Comparison of ENCODE assay signal across 15 cellular contexts in the genomic region with DNA sequence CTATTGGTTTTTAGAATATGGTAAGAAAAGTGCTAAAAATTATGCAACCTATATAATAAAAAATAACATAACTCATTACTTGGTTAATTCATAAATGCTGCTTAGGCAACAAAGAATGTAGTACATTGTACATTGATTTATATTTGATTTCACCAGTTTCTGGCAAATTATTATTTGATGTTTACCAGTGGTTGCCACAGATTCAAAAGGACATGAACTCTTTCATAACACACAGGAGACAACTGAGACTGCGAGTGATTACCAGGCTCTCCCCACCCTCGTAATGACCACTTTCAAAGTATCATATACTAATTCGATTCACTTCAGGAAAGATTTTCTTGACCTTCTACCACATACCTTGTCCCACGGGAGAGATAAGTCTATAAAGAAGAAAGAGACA.
A peak's percentile ranks its signal among the peaks of the same experiment; 100 is the strongest.
DNase-seq lines count a peak whose midpoint lies in the region; ATAC-seq and TF ChIP-seq lines count a peak whose summit lies in the region.
"Had no signal": no experiment of that assay in that cellular context is flagged by ENCODE, and none has a peak within 500 bp of the region (broad histone marks: within the 10 kb centered on the region; RNA-seq: fewer than 3 reads in every experiment).

No MANE protein-coding gene starts in this region.

- H3K27me3 Mint-ChIP-seq in stimulated activated naive CD8-positive, alpha-beta T cell treated with anti-CD3 and anti-CD28 coated beads, Interleukin-15, Interleukin-2, amounts not matched to agents 100 ng/mL and 50 ng/mL, for 24 hours: no peaks in the 10 kb centered on the region
- no peaks in the 10 kb centered on the region for H3K27me3 Mint-ChIP-seq in activated CD4-positive, alpha-beta T cell treated with anti-CD3 and anti-CD28 coated beads, Interleukin-2, amount 10 ng/mL, durations not matched to agents 24 days and 14 days
- H3K27me3 Mint-ChIP-seq: CD4-positive, CD25-positive, alpha-beta regulatory T cell had no signal

- H3K4me3 Mint-ChIP-seq in stimulated activated naive CD8-positive, alpha-beta T cell treated with anti-CD3 and anti-CD28 coated beads, Interleukin-15, Interleukin-2, amounts not matched to agents 100 ng/mL and 50 ng/mL, for 24 hours: no peak overlapping the region
- H3K4me3 Mint-ChIP-seq in activated CD4-positive, alpha-beta T cell treated with anti-CD3 and anti-CD28 coated beads, Interleukin-2, amount 10 ng/mL, durations not matched to agents 24 days and 14 days: no peak overlapping the region
- H3K4me3 Mint-ChIP-seq: CD4-positive, CD25-positive, alpha-beta regulatory T cell; GM23338 had no signal

- peak overlapping the region in 1 of 3 donors; percentile 12 for H3K4me3 ChIP-seq in right lobe of liver
- no peak overlapping the region for H3K4me3 ChIP-seq in A673 (ENCODE audit: low read depth, low read length, poor library complexity, severe bottlenecking)
- H3K4me3 ChIP-seq: BLaER1 treated with 17β-estradiol and CSF1 and Interleukin-3, amounts not matched to agents 10 nM and 100 nM; GM23338 had no signal

- intact Hi-C loops in right lobe of liver (cut with DNase I) (no loop called here), sciatic nerve (cut with DNase I) (no loop called here), A673 (cut with micrococcal nuclease; ENCODE audit: unreplicated experiment) (no loop called here)
- intact Hi-C loops in activated CD4-positive, alpha-beta T cell treated with anti-CD3 and anti-CD28 coated beads, Interleukin-2, amount 10 ng/mL, durations not matched to agents 24 days and 14 days (cut with micrococcal nuclease): no loop called here

- peak overlapping the region; percentile 3 for H3K27ac Mint-ChIP-seq in stimulated activated naive CD8-positive, alpha-beta T cell treated with anti-CD3 and anti-CD28 coated beads, Interleukin-15, Interleukin-2, amounts not matched to agents 100 ng/mL and 50 ng/mL, for 24 hours
- H3K27ac Mint-ChIP-seq in activated CD4-positive, alpha-beta T cell treated with anti-CD3 and anti-CD28 coated beads, Interleukin-2, amount 10 ng/mL, durations not matched to agents 24 days and 14 days: no peak overlapping the region
- H3K27ac Mint-ChIP-seq: GM23338 had no signal

- H3K36me3 ChIP-seq in right lobe of liver (no peaks in the 10 kb centered on the region), A673 (ENCODE audit: insufficient read depth, low read length, poor library complexity, severe bottlenecking) (no peaks in the 10 kb centered on the region)
- H3K36me3 ChIP-seq: BLaER1 treated with 17β-estradiol and CSF1 and Interleukin-3, amounts not matched to agents 10 nM and 100 nM had no signal

- WGBS in right lobe of liver (ENCODE audit: insufficient coverage, low coverage, low lambda C conversion rate, missing lambda C conversion rate): 37% methylated on average over 4 of the region's 4 CpGs

- H3K4me1 ChIP-seq in right lobe of liver (peaks cover 0 to 26% (median 12%) of the 10 kb centered on the region in 4 donors), A673 (ENCODE audit: insufficient read depth, low read length, poor library complexity, severe bottlenecking) (no peaks in the 10 kb centered on the region)

- H3K27me3 ChIP-seq in right lobe of liver (no peaks in the 10 kb centered on the region), A673 (replicated peaks; ENCODE audit: insufficient read depth, low read depth, low read length, poor library complexity) (no peaks in the 10 kb centered on the region)
- H3K27me3 ChIP-seq: BLaER1 treated with 17β-estradiol and CSF1 and Interleukin-3, amounts not matched to agents 10 nM and 100 nM had no signal

- H3K9me3 ChIP-seq in right lobe of liver: no peaks in the 10 kb centered on the region
- H3K9me3 ChIP-seq in A673 (ENCODE audit: low read depth, low read length, poor library complexity, severe bottlenecking): no peaks in the 10 kb centered on the region
- H3K9me3 ChIP-seq: BLaER1 treated with 17β-estradiol and CSF1 and Interleukin-3, amounts not matched to agents 10 nM and 100 nM had no signal

- peak overlapping the region in 2 of 3 donors; percentile 67 to 87 for H3K27ac ChIP-seq in right lobe of liver
- no peak overlapping the region for H3K27ac ChIP-seq in A673 (ENCODE audit: low read depth, low read length, poor library complexity, severe bottlenecking)
- H3K27ac ChIP-seq: BLaER1 treated with 17β-estradiol and CSF1 and Interleukin-3, amounts not matched to agents 10 nM and 100 nM had no signal

- no peaks in the 10 kb centered on the region for H3K9me3 Mint-ChIP-seq in stimulated activated naive CD8-positive, alpha-beta T cell treated with anti-CD3 and anti-CD28 coated beads, Interleukin-15, Interleukin-2, amounts not matched to agents 100 ng/mL and 50 ng/mL, for 24 hours
- H3K9me3 Mint-ChIP-seq in activated CD4-positive, alpha-beta T cell treated with anti-CD3 and anti-CD28 coated beads, Interleukin-2, amount 10 ng/mL, durations not matched to agents 24 days and 14 days: no peaks in the 10 kb centered on the region
- H3K9me3 Mint-ChIP-seq: GM23338 had no signal

- TF ChIP-seq CTCF in right lobe of liver (IDR thresholded peaks at IDR 0.05) (no peak), A673 (conservative IDR thresholded peaks at IDR 0.05; ENCODE audit: low read depth, low read length) (no peak)

- peaks cover 16% of the 10 kb centered on the region for H3K4me1 Mint-ChIP-seq in stimulated activated naive CD8-positive, alpha-beta T cell treated with anti-CD3 and anti-CD28 coated beads, Interleukin-15, Interleukin-2, amounts not matched to agents 100 ng/mL and 50 ng/mL, for 24 hours (ENCODE audit: low read depth)
- no peaks in the 10 kb centered on the region for H3K4me1 Mint-ChIP-seq in activated CD4-positive, alpha-beta T cell treated with anti-CD3 and anti-CD28 coated beads, Interleukin-2, amount 10 ng/mL, durations not matched to agents 24 days and 14 days
- H3K4me1 Mint-ChIP-seq: GM23338 had no signal

- POLR2A ChIA-PET in A673 (lab: Charles Lee; ENCODE audit: low non-redundant PET): no interaction called here

- TF ChIP-seq POLR2A in right lobe of liver (IDR thresholded peaks at IDR 0.05): no peak
- no peak for TF ChIP-seq POLR2A in GM18505 (IDR thresholded peaks at IDR 0.05; ENCODE audit: borderline replicate concordance, extremely low read depth, insufficient read depth, insufficient read length)

- H3K36me3 Mint-ChIP-seq in stimulated activated naive CD8-positive, alpha-beta T cell treated with anti-CD3 and anti-CD28 coated beads, Interleukin-15, Interleukin-2, amounts not matched to agents 100 ng/mL and 50 ng/mL, for 24 hours (ENCODE audit: low read depth): no peaks in the 10 kb centered on the region
- H3K36me3 Mint-ChIP-seq in activated CD4-positive, alpha-beta T cell treated with anti-CD3 and anti-CD28 coated beads, Interleukin-2, amount 10 ng/mL, durations not matched to agents 24 days and 14 days (ENCODE audit: low read depth): no peaks in the 10 kb centered on the region
- H3K36me3 Mint-ChIP-seq: CD4-positive, CD25-positive, alpha-beta regulatory T cell had no signal

- no peak for ATAC-seq in stimulated activated naive CD8-positive, alpha-beta T cell treated with anti-CD3 and anti-CD28 coated beads, Interleukin-15, Interleukin-2, amounts not matched to agents 100 U/mL and 50 U/mL, for 24 hours
- ATAC-seq in right lobe of liver (peak; percentile 84 to 91 (median 86)), sciatic nerve (peak; percentile 83), GM18505 (IDR thresholded peaks at IDR 0.05; ENCODE audit: unreplicated experiment) (no peak)
- ATAC-seq: GM23338 had no signal

- CTCF ChIA-PET in A673 (lab: Charles Lee): no interaction called here

- DNase-seq in stimulated activated naive CD8-positive, alpha-beta T cell treated with anti-CD3 and anti-CD28 coated beads, Interleukin-15, Interleukin-2, amounts not matched to agents 100 U/mL and 50 U/mL, for 24 hours: no peak
- DNase-seq in right lobe of liver: no peak
- no peak for DNase-seq in sciatic nerve (ENCODE audit: low spot score)
- DNase-seq in A673 (ENCODE audit: low spot score): no peak
- DNase-seq in activated CD4-positive, alpha-beta T cell treated with anti-CD3 and anti-CD28 coated beads, Interleukin-2, amount 10 ng/mL, durations not matched to agents 24 days and 14 days: no peak
- DNase-seq: 8988T; ACHN; Calu3; CD4-positive, CD25-positive, alpha-beta regulatory T cell; DMS 273 treated with DMSO at 0.1 percent for 48 hours; H7 had no signal

- no TSS peak for BruUV-seq in A673 (replicated peaks; lab: Mats Ljungman, UMichigan)

Comparison
In these comparisons a context has a peak if more than half of its experiments do, and no peak if none do; other contexts are left out.
1. ATAC-seq: peak in right lobe of liver (4 of 4) and sciatic nerve (single experiment); none in stimulated activated naive CD8-positive, alpha-beta T cell treated with anti-CD3 and anti-CD28 coated beads, Interleukin-15, Interleukin-2, amounts not matched to agents 100 U/mL and 50 U/mL, for 24 hours (single experiment) and GM18505 (single experiment).